In the genomic region with DNA sequence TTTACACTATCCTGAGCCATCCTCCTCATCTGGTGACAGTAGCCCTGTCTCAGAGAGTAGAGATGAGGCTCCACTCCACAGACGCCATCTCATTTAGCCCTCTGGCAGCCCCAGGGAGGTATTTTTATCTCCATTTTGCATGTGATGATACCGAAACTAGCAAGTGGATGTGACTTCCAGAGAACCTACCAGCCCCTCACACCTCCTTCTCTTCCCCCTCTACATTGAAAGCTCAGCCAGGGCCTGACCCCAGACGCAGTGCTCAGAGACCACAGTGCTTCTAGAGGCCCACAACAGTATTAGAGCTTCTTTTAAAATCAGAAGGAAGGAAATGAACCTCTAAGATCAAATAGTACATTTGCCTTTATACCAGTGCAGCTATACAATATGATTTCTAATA, we compare ENCODE assay signal across 8 cellular contexts. TPM values are rescaled to one million over a fixed set of nuclear protein-coding genes. Genes with fewer than 3 reads are reported as not detected.
DNase-seq lines count a peak whose midpoint lies in the region; ATAC-seq, FAIRE-seq and TF ChIP-seq lines count a peak whose summit lies in the region.

No MANE protein-coding gene starts in this region.

- TF ChIP-seq CTCF in DND-41 (IDR thresholded peaks at IDR 0.05; ENCODE audit: borderline replicate concordance, extremely low read depth, low read length, poor library complexity, severe bottlenecking) (no peak), GM12878 (IDR thresholded peaks at IDR 0.05 in 2 of 3, conservative IDR thresholded peaks at IDR 0.05 in 1 of 3; ENCODE audit: control insufficient read depth in 2 of 3, extremely low read depth in 1 of 3, insufficient read depth in 1 of 3, low read depth in 3 of 3, low read length in 3 of 3) (no peak), lower leg skin (IDR thresholded peaks at IDR 0.05) (no peak), Calu3 (IDR thresholded peaks at IDR 0.05; ENCODE audit: unreplicated experiment) (no peak)

- BruUV-seq in GM12878 (replicated peaks; lab: Mats Ljungman, UMichigan) (no TSS peak), Calu3 (replicated peaks; lab: Mats Ljungman, UMichigan) (no TSS peak)

- H3K9ac ChIP-seq in DND-41 (ENCODE audit: low read depth, low read length) (no peak overlapping the region), GM12878 (ENCODE audit: control insufficient read depth, insufficient read depth, low read length) (peak overlapping the region; percentile 54)

- no peaks in the 10 kb centered on the region for H3K36me3 ChIP-seq in DND-41 (ENCODE audit: insufficient read depth, low read length)
- peaks cover 0 to 7% of the 10 kb centered on the region in 2 experiments; a peak in 2 of 4 replicates for H3K36me3 ChIP-seq in GM12878 (ENCODE audit: control insufficient read depth in 2 of 2, insufficient read depth in 2 of 2, low read length in 1 of 2)

- CTCF ChIA-PET in GM12878 (lab: Yijun Ruan, JAX) (interaction anchor here (1.4 to 3.4 kb wide), 5 partner anchors 10 to 138 kb away, joined by 3 to 14 read pairs (median 5); no protein-coding TSS in a partner anchor), Calu3 (lab: Charles Lee) (interaction anchor here (0.6 kb wide), 1 partner anchor 686 kb away, joined by 3 read pairs; no protein-coding TSS in a partner anchor)

- H3K27me3 ChIP-seq in DND-41 (ENCODE audit: insufficient read depth, low read length, poor library complexity) (no peaks in the 10 kb centered on the region), GM12878 (replicated peaks in 1 of 2; ENCODE audit: control insufficient read depth in 2 of 2, insufficient read depth in 2 of 2, low read length in 1 of 2) (no peaks in the 10 kb centered on the region)

- no peak overlapping the region for H3K4me3 Mint-ChIP-seq in Calu3 (ENCODE audit: low read depth, unreplicated experiment)

- H2AFZ ChIP-seq in DND-41 (ENCODE audit: low read depth, low read length): no peak overlapping the region
- no peak overlapping the region for H2AFZ ChIP-seq in GM12878 (ENCODE audit: control insufficient read depth, low read depth, low read length)

- peaks cover 9% of the 10 kb centered on the region for H3K27me3 Mint-ChIP-seq in Calu3 (ENCODE audit: unreplicated experiment)

- FAIRE-seq in GM12878 (lab: Jason Lieb, UNC) (no peak), HTR-8/SVneo (lab: Jason Lieb, UNC) (no peak)

- no peak for TF ChIP-seq RAD21 in GM12878 (IDR thresholded peaks at IDR 0.05; ENCODE audit: insufficient read depth, low read depth, low read length)

- H3K4me2 ChIP-seq in DND-41 (ENCODE audit: insufficient read depth, low read length) (no peak overlapping the region), GM12878 (ENCODE audit: control insufficient read depth, insufficient read depth) (peak overlapping the region; percentile 93)

- peaks cover 7% of the 10 kb centered on the region for H3K36me3 Mint-ChIP-seq in Calu3 (ENCODE audit: insufficient read depth, unreplicated experiment)

- H3K9me3 ChIP-seq in DND-41 (ENCODE audit: insufficient read depth, low read length, severe bottlenecking): no peaks in the 10 kb centered on the region
- no peaks in the 10 kb centered on the region for H3K9me3 ChIP-seq in GM12878 (replicated peaks; ENCODE audit: control insufficient read depth, insufficient read depth, low read length)

- ATAC-seq in DND-41 (ENCODE audit: insufficient read depth, low read depth) (peak; percentile 62), GM19328 (IDR thresholded peaks at IDR 0.05; ENCODE audit: unreplicated experiment) (peak; percentile 69), HG03139 (IDR thresholded peaks at IDR 0.05; ENCODE audit: unreplicated experiment) (peak; percentile 73), GM12878 (peak; percentile 84)

- POLR2A ChIA-PET in GM12878 (lab: Charles Lee): interaction anchor here (1.0 kb wide), 2 partner anchors 48 to 418 kb away, joined by 4 to 8 read pairs; no protein-coding TSS in a partner anchor

- intact Hi-C loops in GM12878 (cut with micrococcal nuclease; ENCODE audit: unreplicated experiment): no loop called here
- intact Hi-C loops in lower leg skin (cut with DNase I; ENCODE audit: low total_unique reads): no loop called here
- intact Hi-C loops in Calu3 (cut with micrococcal nuclease; ENCODE audit: unreplicated experiment): no loop called here

- H4K20me1 ChIP-seq in DND-41 (ENCODE audit: insufficient read depth, low read length) (no peaks in the 10 kb centered on the region; the same call in 1 of the 2 replicates), GM12878 (ENCODE audit: control insufficient read depth, insufficient read depth) (no peaks in the 10 kb centered on the region)

- H3K4me3 ChIP-seq in DND-41 (ENCODE audit: low read depth in 1 of 2, low read length in 2 of 2) (no peak overlapping the region), GM12878 (peak overlapping the region; percentile 22; the same call in 1 of the 2 replicates), lower leg skin (ENCODE audit: low read depth, poor library complexity, severe bottlenecking) (no peak overlapping the region)

- no peak for DNase-seq in DND-41
- DNase-seq in GM12878 (ENCODE audit: low read depth, low spot score): peak; percentile 67
- DNase-seq in lower leg skin (ENCODE audit: low spot score in 2 of 2): no peak
- no peak for DNase-seq in Calu3
- no peak for DNase-seq in HTR-8/SVneo (ENCODE audit: insufficient read length, low spot score)
- no peak for DNase-seq in DMS53 treated with DMSO at 0.1 percent for 48 hours (lab: John Stamatoyannopoulos, UW; ENCODE audit: unreplicated experiment)

- H3K27ac Mint-ChIP-seq in Calu3 (ENCODE audit: unreplicated experiment): no peak overlapping the region

- in situ Hi-C loops in GM12878 (cut with MboI): loop anchor here (25.0 kb wide), 1 partner anchor 723 kb away; a partner anchor contains a TSS

- no peaks in the 10 kb centered on the region for H3K4me1 ChIP-seq in DND-41 (ENCODE audit: insufficient read depth, low read length)
- peaks cover 55% of the 10 kb centered on the region for H3K4me1 ChIP-seq in GM12878 (ENCODE audit: control insufficient read depth, insufficient read depth, low read length)

- no peaks in the 10 kb centered on the region for H3K9me3 Mint-ChIP-seq in Calu3 (ENCODE audit: low read depth, unreplicated experiment)

- H3K27ac ChIP-seq in DND-41 (ENCODE audit: low read length): no peak overlapping the region
- H3K27ac ChIP-seq in GM12878 (ENCODE audit: control insufficient read depth, insufficient read depth): peak overlapping the region; percentile 89

- RAD21 ChIA-PET in GM12878 (lab: Charles Lee; ENCODE audit: unreplicated experiment): interaction anchor here (1.2 to 2.1 kb wide), 2 partner anchors 112 to 443 kb away, joined by 3 to 7 read pairs; a partner anchor contains a TSS

- TF ChIP-seq EP300 in GM12878 (IDR thresholded peaks at IDR 0.05; ENCODE audit: borderline replicate concordance in 1 of 2, control insufficient read depth in 1 of 2, low read depth in 2 of 2, low read length in 2 of 2): peak in 1 of 2 experiments; percentile 53; a peak in 1 of 4 replicates

- H3K79me2 ChIP-seq in DND-41 (ENCODE audit: insufficient read depth, low read length) (no peaks in the 10 kb centered on the region), GM12878 (ENCODE audit: control insufficient read depth, insufficient read depth, low read length) (peaks cover 78% of the 10 kb centered on the region)

- H3K4me1 Mint-ChIP-seq in Calu3 (ENCODE audit: low read depth, unreplicated experiment): no peaks in the 10 kb centered on the region

- SMC1A ChIA-PET in GM12878 (lab: Charles Lee; ENCODE audit: uncharacterized antibody, unreplicated experiment): interaction anchor here (0.6 to 2.3 kb wide), 9 partner anchors 11 to 136 kb away, joined by 3 to 16 read pairs (median 3); no protein-coding TSS in a partner anchor

- 0% methylated on average over 3 of the region's 3 CpGs for WGBS in GM12878 (ENCODE audit: insufficient coverage, insufficient replicate concordance, low lambda C conversion rate, missing lambda C conversion rate)
- 60 to 68% methylated on average over 3 of the region's 3 CpGs for WGBS in lower leg skin, 2 donors

- TF ChIP-seq POLR2A in GM12878 (IDR thresholded peaks at IDR 0.05; ENCODE audit: low read depth, low read length) (no peak), lower leg skin (IDR thresholded peaks at IDR 0.05) (no peak)

TF ChIP-seq in GM12878, 131 proteins besides CTCF, POLR2A, EP300 and RAD21 (continues in another document):
- no peak for TF ChIP-seq STAT3 (IDR thresholded peaks at IDR 0.05; ENCODE audit: low read depth, low read length)
- TF ChIP-seq POU2F2 (IDR thresholded peaks at IDR 0.05; ENCODE audit: borderline replicate concordance, low read depth, low read length): peak; percentile 59; the same call in 1 of the 3 replicates

RNA-seq across cellular contexts. Expression of a gene that starts 8.3 kb away (rescaled TPM):
- total RNA-seq in GM12878 (2013; cell fraction: nucleolus; rRNA removed): 88.5 and 88.9 TPM in 2 replicates
- total RNA-seq in GM12878 (2014; rRNA removed) (139 TPM in 2 replicates), GM12878 (2014; rRNA removed; fragmentation: Illumina TruSeq; extraction: Trizol) (79.2 and 82.0 TPM in 2 replicates), GM12878 (2021) (80.1 and 85.2 TPM in 2 replicates), lower leg skin (10 to 100 TPM; 16.9 to 55.6 (median 21.7) TPM), Calu3 (2022) (not detected in 2 replicates)
- polyA plus RNA-seq in GM12878 (2011; ENCODE audit: low read depth): 46.1 TPM
- polyA plus RNA-seq in GM12878 (2011; rRNA removed) (95.2 and 132 TPM in 2 replicates), GM12878 (2014; fragmentation: Illumina TruSeq; extraction: Trizol) (26.4 and 72.9 TPM in 2 replicates), GM12878 (2014; fragmentation: Nextera tagmentation; extraction: Ambion mirVana) (10 to 100 TPM; 26.2 to 37.8 TPM), GM12878 (2014; rRNA removed) (143 and 150 TPM in 2 replicates), GM12878 (2016; fragmentation: Nextera tagmentation; extraction: Ambion mirVana) (10 to 100 TPM; 80.7 to 87.6 TPM)
- 184 and 207 TPM in 2 replicates for polyA plus RNA-seq in GM12878 (2011; cell fraction: cytosol; rRNA removed)
- polyA plus RNA-seq in GM12878 (2011; cell fraction: nucleus; rRNA removed): 70.7 and 93.4 TPM in 2 replicates
- 109 and 131 TPM in 2 replicates for polyA plus RNA-seq in GM12878 (2012)
- 133 and 136 TPM in 2 replicates for polyA minus RNA-seq in GM12878 (2011; rRNA and poly(A)+ RNA removed)
- 29.8 and 36.8 TPM in 2 replicates for polyA minus RNA-seq in GM12878 (2011; cell fraction: cytosol; rRNA and poly(A)+ RNA removed)
- polyA minus RNA-seq in GM12878 (2011; cell fraction: nucleus; rRNA and poly(A)+ RNA removed): 19.5 and 31.5 TPM in 2 replicates

Comparison
In these comparisons a context has a peak if more than half of its experiments do, and no peak if none do; other contexts are left out.
1. RNA of a gene that starts 8.3 kb away (total RNA-seq): 79.2 to 139 TPM in GM12878 and 16.9 to 55.6 TPM in lower leg skin; not detected in Calu3; every median in the first group is over 10 times any median in the second.
2. Peak in every context shown above with its lines, with median percentiles within 50 percentile points of each other: ATAC-seq.